ENCODE assay signal across 21 cellular contexts in the genomic region with DNA sequence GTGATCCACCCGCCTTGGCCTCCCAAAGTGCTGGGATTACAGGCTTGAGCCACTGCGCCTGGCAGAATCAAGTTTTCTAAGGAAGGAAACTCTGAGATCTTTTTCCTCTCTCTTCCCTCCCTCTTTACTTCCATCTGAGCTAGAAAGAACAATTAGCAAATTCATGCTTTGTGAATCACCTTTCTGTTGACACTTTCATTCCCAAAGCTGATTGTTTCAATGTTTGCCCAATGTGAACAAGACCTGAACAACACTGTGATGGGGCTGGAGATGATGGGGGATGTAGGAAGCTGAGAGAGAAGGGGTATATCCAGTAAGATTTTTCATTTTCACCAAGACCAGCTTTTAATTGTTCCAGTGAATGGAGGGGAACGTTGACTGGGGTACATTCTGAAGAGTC. TPM values are rescaled to one million over a fixed set of nuclear protein-coding genes. Genes with fewer than 3 reads are reported as not detected.
"Had no signal": no experiment of that assay in that cellular context is flagged by ENCODE, and none has a peak within 500 bp of the region (broad histone marks: within the 10 kb centered on the region; RNA-seq: fewer than 3 reads in every experiment).

No MANE protein-coding gene starts in this region.

- H3K27ac Mint-ChIP-seq: activated CD4-positive, alpha-beta T cell treated with anti-CD3 and anti-CD28 coated beads, Interleukin-2, amount 10 ng/mL, durations not matched to agents 24 days and 14 days; activated naive CD8-positive, alpha-beta T cell treated with anti-CD3 and anti-CD28 coated beads for 36 hours; brain; progenitor cell of endocrine pancreas had no signal

- DNase-seq: activated CD4-positive, alpha-beta T cell treated with anti-CD3 and anti-CD28 coated beads, Interleukin-2, amount 10 ng/mL, durations not matched to agents 24 days and 14 days; activated CD4-positive, CD25-positive, alpha-beta regulatory T cell; activated CD8-positive, alpha-beta memory T cell treated with anti-CD3 and anti-CD28 coated beads, Interleukin-2, amount 50 U/mL, for 48 hours; activated naive CD8-positive, alpha-beta T cell treated with anti-CD3 and anti-CD28 coated beads for 36 hours; amygdala; cortex of kidney; effector CD8-positive, alpha-beta T cell; head of caudate nucleus; left colon; midbrain; right cardiac atrium; small intestine; stimulated activated CD4-positive, alpha-beta T cell treated with anti-CD3 and anti-CD28 coated beads, Interleukin-4, amount 100 ng/mL, for 24 hours; stimulated activated naive CD4-positive, alpha-beta T cell treated with Interleukin-2 at 50 U/mL for 16 hours; substantia nigra; uterus had no signal

- ATAC-seq: left colon, right cardiac atrium had no signal

- H3K4me3 Mint-ChIP-seq: activated CD4-positive, alpha-beta T cell treated with anti-CD3 and anti-CD28 coated beads, Interleukin-2, amount 10 ng/mL, durations not matched to agents 24 days and 14 days; activated naive CD8-positive, alpha-beta T cell treated with anti-CD3 and anti-CD28 coated beads for 36 hours; brain had no signal

- H3K9me3 Mint-ChIP-seq: activated CD4-positive, alpha-beta T cell treated with anti-CD3 and anti-CD28 coated beads, Interleukin-2, amount 10 ng/mL, durations not matched to agents 24 days and 14 days; activated naive CD8-positive, alpha-beta T cell treated with anti-CD3 and anti-CD28 coated beads for 36 hours had no signal

- H3K4me1 Mint-ChIP-seq: activated naive CD8-positive, alpha-beta T cell treated with anti-CD3 and anti-CD28 coated beads for 36 hours had no signal

- H3K36me3 Mint-ChIP-seq: activated naive CD8-positive, alpha-beta T cell treated with anti-CD3 and anti-CD28 coated beads for 36 hours; brain had no signal

RNA-seq across cellular contexts. Expression of gene TENT5B, which starts 5.7 kb away (rescaled TPM):
- total RNA-seq: activated CD4-positive, alpha-beta T cell treated with anti-CD3 and anti-CD28 coated beads, Interleukin-2, amount 10 ng/mL, durations not matched to agents 24 days and 14 days; activated naive CD8-positive, alpha-beta T cell treated with anti-CD3 and anti-CD28 coated beads for 36 hours; frontal cortex had no signal

RNA-seq across cellular contexts. Expression of gene KDF1, which starts 58.0 kb away (rescaled TPM):
- total RNA-seq: activated CD4-positive, alpha-beta T cell treated with anti-CD3 and anti-CD28 coated beads, Interleukin-2, amount 10 ng/mL, durations not matched to agents 24 days and 14 days; frontal cortex; myocyte; tibial nerve had no signal
